ENCODE assay signal across 8 cellular contexts in the genomic region with DNA sequence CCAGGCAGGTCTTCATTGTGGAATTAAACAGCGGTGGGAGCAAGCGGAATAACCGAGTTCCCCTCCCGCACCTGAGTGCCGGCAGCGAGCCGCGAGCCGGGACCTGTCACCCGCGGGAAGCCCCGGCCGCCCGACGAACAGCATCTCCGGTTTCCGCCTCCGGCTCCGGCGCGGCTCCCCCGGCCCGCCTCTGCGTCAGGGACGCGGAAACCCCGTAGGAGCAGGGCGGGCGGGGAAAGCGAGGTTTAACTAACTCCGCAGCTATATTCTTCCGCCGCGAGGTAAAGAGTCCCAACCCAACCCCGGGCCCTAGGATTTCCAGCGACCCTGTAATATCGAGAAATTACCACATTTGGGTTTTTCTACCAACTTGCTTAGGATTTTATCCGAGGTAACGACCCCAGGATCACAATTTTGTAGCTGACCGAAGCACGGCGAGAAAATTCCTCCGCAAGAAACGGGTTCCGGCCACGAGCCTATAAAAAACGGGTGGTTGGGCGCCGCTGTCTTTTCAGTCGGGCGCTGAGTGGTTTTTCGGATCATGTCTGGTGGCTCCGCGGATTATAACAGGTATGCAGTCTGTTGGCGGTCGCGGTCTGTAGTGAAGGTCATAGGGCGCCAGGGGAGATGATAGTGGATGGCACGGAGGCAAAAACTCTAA. TPM values are rescaled to one million over a fixed set of nuclear protein-coding genes. Genes with fewer than 3 reads are reported as not detected.
DNase-seq lines count a peak whose midpoint lies in the region; TF ChIP-seq lines count a peak whose summit lies in the region.

A gene (plus strand): TSS at position 508 of the 661 bp plus-strand sequence. CDS start 34 bp downstream, at position 542.

- TF ChIP-seq EP300 in stomach (IDR thresholded peaks at IDR 0.05) = no peak

- POLR2A ChIA-PET in HEK293T (lab: Yijun Ruan, JAX) = interaction anchor here (0.6 to 3.8 kb wide), 23 partner anchors 9 to 845 kb away, joined by 3 to 24 read pairs (median 4); a partner anchor contains a TSS

- peaks cover 13% of the 10 kb centered on the region for H3K27me3 Mint-ChIP-seq in neural progenitor cell (ENCODE audit: insufficient read depth, low read depth)

- WGBS in stomach, 5 donors = 0 to 1% (median 0%) methylated on average over 48 to 59 of the region's 59 CpGs

- peaks cover 42% of the 10 kb centered on the region for H3K4me1 Mint-ChIP-seq in neural progenitor cell

- peak in 2 of 4 donors; percentile 78 to 93 for TF ChIP-seq POLR2A in stomach (IDR thresholded peaks at IDR 0.05)

- H3K9me3 ChIP-seq in neural progenitor cell (ENCODE audit: low read depth) = no peaks in the 10 kb centered on the region
- H3K9me3 ChIP-seq in stomach = no peaks in the 10 kb centered on the region

- DNase-seq in GDM1 (lab: John Stamatoyannopoulos, UW) (peak; percentile 83), HEK293T (ENCODE audit: extremely low spot score) (peak; percentile 78), NAMALWA (ENCODE audit: low spot score) (peak; percentile 90), SK-MEL-5 (ENCODE audit: low read depth, low spot score) (peak; percentile 85), foreskin fibroblast (peak; percentile 89 to 96), neural progenitor cell (ENCODE audit: low spot score) (peak; percentile 97), stomach (peak; percentile 92)
- DNase-seq in activated naive CD4-positive, alpha-beta T cell (lab: John Stamatoyannopoulos, UW) = peak; percentile 80 to 91 (median 84)

- H3K4me2 ChIP-seq in neural progenitor cell = peak within 1 kb of the TSS; percentile 96

- H3K4me3 ChIP-seq in foreskin fibroblast (ENCODE audit: low read depth in 1 of 2, low read length in 2 of 2) = peak within 1 kb of the TSS; percentile 62 to 99
- peak within 1 kb of the TSS; percentile 97 for H3K4me3 ChIP-seq in neural progenitor cell
- H3K4me3 ChIP-seq in stomach = peak within 1 kb of the TSS; percentile 65 to 98 (median 80)

- peaks cover 2% of the 10 kb centered on the region for H3K9me3 Mint-ChIP-seq in neural progenitor cell

- H2AFZ ChIP-seq in neural progenitor cell (replicated peaks) = peak within 1 kb of the TSS; percentile 98

- TF ChIP-seq CTCF in foreskin fibroblast (IDR thresholded peaks at IDR 0.05; ENCODE audit: low read depth, low read length) (no peak), neural progenitor cell (IDR thresholded peaks at IDR 0.05) (no peak), stomach (IDR thresholded peaks at IDR 0.05) (no peak)

- peaks cover 47% of the 10 kb centered on the region for H4K20me1 ChIP-seq in neural progenitor cell (ENCODE audit: low read depth)

- H3F3A ChIP-seq in neural progenitor cell (ENCODE audit: low read depth) = peaks cover 52% of the 10 kb centered on the region

- CTCF ChIA-PET in HEK293T (lab: Yijun Ruan, JAX) = interaction anchor here (0.6 kb wide), 1 partner anchor 100 kb away, joined by 3 read pairs; no protein-coding TSS in a partner anchor

- peak within 1 kb of the TSS; percentile 100 for H3K27ac Mint-ChIP-seq in neural progenitor cell

- H3K4me3 Mint-ChIP-seq in neural progenitor cell = peak within 1 kb of the TSS; percentile 99

- H3K9ac ChIP-seq in neural progenitor cell = peak within 1 kb of the TSS; percentile 99

- H3K79me2 ChIP-seq in neural progenitor cell (ENCODE audit: low read depth) = peaks cover 60% of the 10 kb centered on the region

- in situ Hi-C loops in SK-MEL-5 (cut with HindIII; ENCODE audit: low pct_unique_long_range_greater_than_20kb, low sequenced_read_pairs) = no loop called here

- H3K27ac ChIP-seq in neural progenitor cell (peak within 1 kb of the TSS; percentile 100), stomach (peak within 1 kb of the TSS; percentile 96 to 99 (median 98))

- intact Hi-C loops in stomach (cut with DNase I; ENCODE audit: low total_unique reads) = loop anchor here (10.0 kb wide), 1 partner anchor 208 kb away; a partner anchor contains a TSS

- H3K4me1 ChIP-seq in neural progenitor cell (peaks cover 29% of the 10 kb centered on the region), stomach (peaks cover 36 to 46% (median 43%) of the 10 kb centered on the region in 4 donors)

- peaks cover 37% of the 10 kb centered on the region for H3K36me3 Mint-ChIP-seq in neural progenitor cell

- H3K27me3 ChIP-seq in neural progenitor cell (no peaks in the 10 kb centered on the region), stomach (no peaks in the 10 kb centered on the region)

- peaks cover 40% of the 10 kb centered on the region for H3K36me3 ChIP-seq in neural progenitor cell
- peaks cover 36 to 41% (median 40%) of the 10 kb centered on the region in 4 donors for H3K36me3 ChIP-seq in stomach

TF ChIP-seq in HEK293T, 16 proteins besides CTCF, POLR2A, EP300 and RAD21:
- TF ChIP-seq L3MBTL2 (conservative IDR thresholded peaks at IDR 0.05) (peak; percentile 49; the same call in 1 of the 2 replicates), TARDBP (IDR thresholded peaks at IDR 0.05) (no peak; the same call in 1 of the 2 replicates), HDGF (IDR thresholded peaks at IDR 0.05; ENCODE audit: borderline replicate concordance) (no peak), NFRKB (IDR thresholded peaks at IDR 0.05) (peak; percentile 84), ZNF384 (IDR thresholded peaks at IDR 0.05) (no peak), SUZ12 (IDR thresholded peaks at IDR 0.05) (no peak), BHLHE40 (IDR thresholded peaks at IDR 0.05; ENCODE audit: borderline replicate concordance) (no peak), FOXK2 (IDR thresholded peaks at IDR 0.05) (no peak), FOXM1 (IDR thresholded peaks at IDR 0.05; ENCODE audit: borderline replicate concordance) (0 out of 2 replicates have a peak, but pooled peaks have one; percentile 15), ELF4 (IDR thresholded peaks at IDR 0.05) (peak; percentile 85), SP1 (IDR thresholded peaks at IDR 0.05) (no peak), CTBP1 (IDR thresholded peaks at IDR 0.05; ENCODE audit: borderline replicate concordance) (no peak), ARNT (IDR thresholded peaks at IDR 0.05) (no peak), LEF1 (IDR thresholded peaks at IDR 0.05; ENCODE audit: borderline replicate concordance) (peak; percentile 72; the same call in 1 of the 2 replicates), FOXA1 (IDR thresholded peaks at IDR 0.05) (no peak)
- TF ChIP-seq, protein P1, sequence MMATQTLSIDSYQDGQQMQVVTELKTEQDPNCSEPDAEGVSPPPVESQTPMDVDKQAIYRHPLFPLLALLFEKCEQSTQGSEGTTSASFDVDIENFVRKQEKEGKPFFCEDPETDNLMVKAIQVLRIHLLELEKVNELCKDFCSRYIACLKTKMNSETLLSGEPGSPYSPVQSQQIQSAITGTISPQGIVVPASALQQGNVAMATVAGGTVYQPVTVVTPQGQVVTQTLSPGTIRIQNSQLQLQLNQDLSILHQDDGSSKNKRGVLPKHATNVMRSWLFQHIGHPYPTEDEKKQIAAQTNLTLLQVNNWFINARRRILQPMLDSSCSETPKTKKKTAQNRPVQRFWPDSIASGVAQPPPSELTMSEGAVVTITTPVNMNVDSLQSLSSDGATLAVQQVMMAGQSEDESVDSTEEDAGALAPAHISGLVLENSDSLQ (IDR thresholded peaks at IDR 0.05) = no peak

RNA-seq across cellular contexts. Expression of the gene that starts here (rescaled TPM):
- 391 and 434 TPM in 2 replicates for total RNA-seq in SK-MEL-5 (2014; rRNA removed; shearing (Covaris generic))
- 210 and 220 TPM in 2 replicates for polyA plus RNA-seq in SK-MEL-5 (2015; cell fraction: cytosol; rRNA removed)
- 2,399 and 2,988 TPM in 2 replicates for polyA plus RNA-seq in SK-MEL-5 (2015; cell fraction: nucleus; rRNA removed)
- total RNA-seq in neural progenitor cell (ENCODE audit: low replicate concordance) (841 and 1,764 TPM in 2 replicates), stomach (1,000 to 10,000 TPM in 1 of 5 donors, 100 to 1,000 TPM in 4; 165 to 1,058 (median 464) TPM)
- polyA plus RNA-seq in stomach = 100 to 1,000 TPM; 313 to 569 (median 319) TPM

Comparison
In these comparisons a context has a peak if more than half of its experiments do, and no peak if none do; other contexts are left out.
1. Peak in every context shown above with its lines: DNase-seq, H3K4me3 ChIP-seq and H3K27ac ChIP-seq.